Comparison of ENCODE assay signal across 12 cellular contexts in genomic region chr6:44216677-44217331, GRCh38. TPM values are rescaled to one million over a fixed set of nuclear protein-coding genes. Genes with fewer than 3 reads are reported as not detected.
A peak's percentile ranks its signal among the peaks of the same experiment; 100 is the strongest.
DNase-seq lines count a peak whose midpoint lies in the region; ATAC-seq and TF ChIP-seq lines count a peak whose summit lies in the region.
"Had no signal": no experiment of that assay in that cellular context is flagged by ENCODE, and none has a peak within 500 bp of the region (broad histone marks: within the 10 kb centered on the region; RNA-seq: fewer than 3 reads in every experiment).

TSS of gene MYMX (plus strand) at chr6:44216926. CDS start at chr6:44217472, 546 bp downstream.

- H3K9me3 Mint-ChIP-seq in nephron progenitor cell, result no peaks in the 10 kb centered on the region
- no peaks in the 10 kb centered on the region for H3K9me3 Mint-ChIP-seq in stimulated activated memory B cell treated with anti-CD40 and anti-IgM and Interleukin-4, amounts not matched to agents 10 μg/mL and 1 μg/mL and 100 μg/mL, for 72 hours
- H3K9me3 Mint-ChIP-seq: HFFc6 had no signal

- H3K36me3 ChIP-seq in esophagus squamous epithelium, result no peaks in the 10 kb centered on the region
- H3K36me3 ChIP-seq: prostate gland had no signal

- intact Hi-C loops in esophagus squamous epithelium (cut with DNase I), result no loop called here

- peaks cover 3% of the 10 kb centered on the region for H3K27me3 Mint-ChIP-seq in nephron progenitor cell (ENCODE audit: low read depth, poor library complexity)
- H3K27me3 Mint-ChIP-seq in stimulated activated memory B cell treated with anti-CD40 and anti-IgM and Interleukin-4, amounts not matched to agents 10 μg/mL and 1 μg/mL and 100 μg/mL, for 72 hours, result no peaks in the 10 kb centered on the region

- H3K4me3 ChIP-seq in esophagus squamous epithelium, result no peak within 1 kb of the TSS
- H3K4me3 ChIP-seq: prostate gland had no signal

- whole genome bisulfite sequencing in esophagus squamous epithelium, 2 donors, result 16 to 23% methylated on average over 4 to 5 of the region's 7 CpGs

- no peak within 1 kb of the TSS for H3K27ac Mint-ChIP-seq in nephron progenitor cell
- H3K27ac Mint-ChIP-seq in stimulated activated memory B cell treated with anti-CD40 and anti-IgM and Interleukin-4, amounts not matched to agents 10 μg/mL and 1 μg/mL and 100 μg/mL, for 72 hours, result no peak within 1 kb of the TSS
- H3K27ac Mint-ChIP-seq: HFFc6 had no signal

- no peak for ATAC-seq in stimulated activated memory B cell treated with anti-CD40 and anti-IgM and Interleukin-4, amounts not matched to agents 10 μg/mL and 1 μg/mL and 100 μg/mL, for 72 hours
- no peak for ATAC-seq in GM18909 (IDR thresholded peaks at IDR 0.05; ENCODE audit: poor library complexity, unreplicated experiment)
- no peak for ATAC-seq in GM19023 (IDR thresholded peaks at IDR 0.05; ENCODE audit: unreplicated experiment)
- ATAC-seq in HG03521 (IDR thresholded peaks at IDR 0.05; ENCODE audit: unreplicated experiment), result no peak
- ATAC-seq: stimulated activated naive CD8-positive, alpha-beta T cell treated with anti-CD3 and anti-CD28 coated beads, Interleukin-15, Interleukin-2, amounts not matched to agents 100 U/mL and 50 U/mL, for 24 hours had no signal

- TF ChIP-seq CTCF in 22Rv1 (IDR thresholded peaks at IDR 0.05), result no peak
- TF ChIP-seq CTCF in esophagus squamous epithelium (IDR thresholded peaks at IDR 0.05), result no peak
- TF ChIP-seq CTCF in nephron progenitor cell (IDR thresholded peaks at IDR 0.05), result no peak

- no peaks in the 10 kb centered on the region for H3K27me3 ChIP-seq in esophagus squamous epithelium

- DNase-seq in NCI-H524 treated with DMSO at 0.1 percent for 48 hours (lab: John Stamatoyannopoulos, UW) (peak; percentile 35), esophagus squamous epithelium (lab: John Stamatoyannopoulos, UW) (no peak), nephron progenitor cell (peak; percentile 25)
- DNase-seq: activated CD4-positive, CD25-positive, alpha-beta regulatory T cell treated with anti-CD3 and anti-CD28 coated beads, Interleukin-2, amount 50 U/mL, for 72 hours; HFFc6; stimulated activated naive CD8-positive, alpha-beta T cell treated with anti-CD3 and anti-CD28 coated beads, Interleukin-15, Interleukin-2, amounts not matched to agents 100 U/mL and 50 U/mL, for 24 hours had no signal

- H3K27ac ChIP-seq in 22Rv1, result peak within 1 kb of the TSS; percentile 58
- H3K27ac ChIP-seq in esophagus squamous epithelium, result peak within 1 kb of the TSS in 3 of 4 donors; percentile 86 to 95 (median 90)

- H3K9me3 ChIP-seq in esophagus squamous epithelium, result no peaks in the 10 kb centered on the region
- H3K9me3 ChIP-seq: prostate gland had no signal

- peaks cover 34% of the 10 kb centered on the region for H3K4me1 Mint-ChIP-seq in nephron progenitor cell
- peaks cover 26% of the 10 kb centered on the region for H3K4me1 Mint-ChIP-seq in stimulated activated memory B cell treated with anti-CD40 and anti-IgM and Interleukin-4, amounts not matched to agents 10 μg/mL and 1 μg/mL and 100 μg/mL, for 72 hours

- TF ChIP-seq POLR2A in esophagus squamous epithelium (IDR thresholded peaks at IDR 0.05), result no peak

- no peaks in the 10 kb centered on the region for H3K36me3 Mint-ChIP-seq in nephron progenitor cell (ENCODE audit: low read depth)
- H3K36me3 Mint-ChIP-seq in stimulated activated memory B cell treated with anti-CD40 and anti-IgM and Interleukin-4, amounts not matched to agents 10 μg/mL and 1 μg/mL and 100 μg/mL, for 72 hours, result no peaks in the 10 kb centered on the region

- H3K4me3 Mint-ChIP-seq in nephron progenitor cell, result peak within 1 kb of the TSS; percentile 37
- no peak within 1 kb of the TSS for H3K4me3 Mint-ChIP-seq in stimulated activated memory B cell treated with anti-CD40 and anti-IgM and Interleukin-4, amounts not matched to agents 10 μg/mL and 1 μg/mL and 100 μg/mL, for 72 hours
- H3K4me3 Mint-ChIP-seq: HFFc6 had no signal

- peaks cover 37 to 56% (median 42%) of the 10 kb centered on the region in 3 donors for H3K4me1 ChIP-seq in esophagus squamous epithelium

RNA-seq across cellular contexts. Expression of gene MYMX, which starts in this region (rescaled TPM):
- not detected for total RNA-seq in esophagus squamous epithelium
- total RNA-seq: HFFc6, prostate gland had no signal
